ENCODE assay signal across 8 cellular contexts in genomic region chr3:154122096-154122911, GRCh38. TPM values are rescaled to one million over a fixed set of nuclear protein-coding genes. Genes with fewer than 3 reads are reported as not detected.
DNase-seq lines count a peak whose midpoint lies in the region; ATAC-seq and TF ChIP-seq lines count a peak whose summit lies in the region.

No MANE protein-coding gene starts in this region.

- TF ChIP-seq POLR2A in sigmoid colon (IDR thresholded peaks at IDR 0.05) = no peak

- peaks cover 0 to 2% (median 0%) of the 10 kb centered on the region in 4 donors for H3K36me3 ChIP-seq in sigmoid colon
- no peaks in the 10 kb centered on the region for H3K36me3 ChIP-seq in OCI-LY7 (ENCODE audit: insufficient read depth, low read length)

- H3K4me1 Mint-ChIP-seq in activated T-helper 2 cell treated with anti-CD3 and anti-CD28 coated beads, Interferon-gamma antibody, Interleukin-2, Interleukin-4, amounts not matched to agents 10 μg/mL and 5 μg/mL and 100 μg/mL, durations not matched to agents 14 hours and 24 hours and 36 hours (ENCODE audit: low read depth) = peaks cover 13% of the 10 kb centered on the region

- no TSS peak for BruUV-seq in OCI-LY7 (replicated peaks; lab: Mats Ljungman, UMichigan)

- intact Hi-C loops in activated T-helper 2 cell treated with anti-CD3 and anti-CD28 coated beads, Interferon-gamma antibody, Interleukin-2, Interleukin-4, amounts not matched to agents 10 μg/mL and 5 μg/mL and 100 μg/mL, durations not matched to agents 14 hours and 24 hours and 36 hours (cut with micrococcal nuclease) = loop anchor here (5.0 kb wide), 1 partner anchor 115 kb away; no protein-coding TSS in a partner anchor
- intact Hi-C loops in sigmoid colon (cut with DNase I) (loop anchor here (5.0 to 10.0 kb wide), 2 partner anchors 60 to 202 kb away; partner anchors contain the start of gene DHX36), OCI-LY7 (cut with micrococcal nuclease; ENCODE audit: unreplicated experiment) (no loop called here)

- no peak overlapping the region for H2AFZ ChIP-seq in OCI-LY7 (ENCODE audit: low read length)

- WGBS in sigmoid colon, 2 donors = 14 to 38% methylated on average over 60 of the region's 60 CpGs

- H3K4me1 ChIP-seq in sigmoid colon (peaks cover 0 to 40% (median 23%) of the 10 kb centered on the region in 4 donors), OCI-LY7 (ENCODE audit: insufficient read depth, low read length, poor library complexity, severe bottlenecking) (no peaks in the 10 kb centered on the region)

- DNase-seq in COLO668 (lab: John Stamatoyannopoulos, UW; ENCODE audit: unreplicated experiment) = peak; percentile 36
- no peak for DNase-seq in activated T-helper 2 cell treated with anti-CD3 and anti-CD28 coated beads, Interferon-gamma antibody, Interleukin-2, Interleukin-4, amounts not matched to agents 10 μg/mL and 5 μg/mL and 100 μg/mL, durations not matched to agents 14 hours and 24 hours and 36 hours (ENCODE audit: low spot score)
- peak; percentile 24 for DNase-seq in hepatic stellate cell (ENCODE audit: low spot score)
- DNase-seq in sigmoid colon = peak; percentile 73
- DNase-seq in OCI-LY7 (ENCODE audit: low spot score) = no peak
- DNase-seq in midbrain (lab: John Stamatoyannopoulos, UW) = no peak

- H3K27me3 Mint-ChIP-seq in activated T-helper 2 cell treated with anti-CD3 and anti-CD28 coated beads, Interferon-gamma antibody, Interleukin-2, Interleukin-4, amounts not matched to agents 10 μg/mL and 5 μg/mL and 100 μg/mL, durations not matched to agents 14 hours and 24 hours and 36 hours (ENCODE audit: low read depth) = peaks cover 55% of the 10 kb centered on the region

- H3K4me2 ChIP-seq in OCI-LY7 (ENCODE audit: low read length) = no peak overlapping the region

- H3K4me3 ChIP-seq in sigmoid colon (peak overlapping the region; percentile 78 to 97 (median 96)), OCI-LY7 (ENCODE audit: low read depth, low read length, poor library complexity, severe bottlenecking) (no peak overlapping the region)

- H4K20me1 ChIP-seq in OCI-LY7 (ENCODE audit: insufficient read depth, low read length) = no peaks in the 10 kb centered on the region

- no peaks in the 10 kb centered on the region for H3K79me2 ChIP-seq in OCI-LY7 (ENCODE audit: insufficient read depth, low read depth, low read length)

- no peaks in the 10 kb centered on the region for H3K9me2 ChIP-seq in OCI-LY7 (ENCODE audit: insufficient read depth, low read length)

- H3K9me3 Mint-ChIP-seq in activated T-helper 2 cell treated with anti-CD3 and anti-CD28 coated beads, Interferon-gamma antibody, Interleukin-2, Interleukin-4, amounts not matched to agents 10 μg/mL and 5 μg/mL and 100 μg/mL, durations not matched to agents 14 hours and 24 hours and 36 hours = no peaks in the 10 kb centered on the region

- H3K27me3 ChIP-seq in sigmoid colon = no peaks in the 10 kb centered on the region

- CTCF ChIA-PET in OCI-LY7 (lab: Charles Lee; ENCODE audit: unreplicated experiment) = no interaction called here

- TF ChIP-seq EP300 in sigmoid colon (IDR thresholded peaks at IDR 0.05) = no peak

- H3K27ac Mint-ChIP-seq in activated T-helper 2 cell treated with anti-CD3 and anti-CD28 coated beads, Interferon-gamma antibody, Interleukin-2, Interleukin-4, amounts not matched to agents 10 μg/mL and 5 μg/mL and 100 μg/mL, durations not matched to agents 14 hours and 24 hours and 36 hours = no peak overlapping the region

- no peaks in the 10 kb centered on the region for H3K9me3 ChIP-seq in sigmoid colon
- H3K9me3 ChIP-seq in OCI-LY7 (ENCODE audit: low read length) = no peaks in the 10 kb centered on the region

- POLR2A ChIA-PET in OCI-LY7 (lab: Charles Lee) = interaction anchor here (1.2 kb wide), 2 partner anchors 10 to 52 kb away, joined by 3 read pairs; no protein-coding TSS in a partner anchor

- ATAC-seq in HG02870 (IDR thresholded peaks at IDR 0.05; ENCODE audit: unreplicated experiment) (peak; percentile 6), GM18519 (IDR thresholded peaks at IDR 0.05; ENCODE audit: low FRiP score, unreplicated experiment) (no peak)

- TF ChIP-seq CTCF in sigmoid colon (IDR thresholded peaks at IDR 0.05) (no peak), OCI-LY7 (conservative IDR thresholded peaks at IDR 0.05; ENCODE audit: low read length) (no peak)

- H3K4me3 Mint-ChIP-seq in activated T-helper 2 cell treated with anti-CD3 and anti-CD28 coated beads, Interferon-gamma antibody, Interleukin-2, Interleukin-4, amounts not matched to agents 10 μg/mL and 5 μg/mL and 100 μg/mL, durations not matched to agents 14 hours and 24 hours and 36 hours (ENCODE audit: low read depth) = peak overlapping the region; percentile 77

- no peaks in the 10 kb centered on the region for H3K36me3 Mint-ChIP-seq in activated T-helper 2 cell treated with anti-CD3 and anti-CD28 coated beads, Interferon-gamma antibody, Interleukin-2, Interleukin-4, amounts not matched to agents 10 μg/mL and 5 μg/mL and 100 μg/mL, durations not matched to agents 14 hours and 24 hours and 36 hours (ENCODE audit: low read depth)

- H3K27ac ChIP-seq in sigmoid colon (peak overlapping the region; percentile 79 to 94 (median 88)), OCI-LY7 (ENCODE audit: low read depth, low read length, poor library complexity, severe bottlenecking) (no peak overlapping the region)

RNA-seq across cellular contexts. Expression of gene ARHGEF26, which starts 1.1 kb away (rescaled TPM):
- 0.18 and 0.28 TPM in 2 replicates for total RNA-seq in activated T-helper 2 cell treated with anti-CD3 and anti-CD28 coated beads, Interferon-gamma antibody, Interleukin-2, Interleukin-4, amounts not matched to agents 10 μg/mL and 5 μg/mL and 100 μg/mL, durations not matched to agents 14 hours and 24 hours and 36 hours
- 100 to 1,000 TPM in 1 of 4 donors, 10 to 100 TPM in 3; 48.4 to 125 (median 81.0) TPM for total RNA-seq in sigmoid colon
- polyA plus RNA-seq in sigmoid colon = 1 to 10 TPM; 2.3 to 6.6 (median 5.4) TPM
- 0.13 and 0.35 TPM in 2 replicates for total RNA-seq in OCI-LY7 (2014; rRNA removed; shearing (Covaris generic))
- total RNA-seq in OCI-LY7 (2022) = 0.11 and 0.35 TPM in 2 replicates

Comparison
In these comparisons a context has a peak if more than half of its experiments do, and no peak if none do; other contexts are left out.
1. DNase-seq: peak in COLO668 (single experiment), hepatic stellate cell (single experiment) and sigmoid colon (single experiment); none in activated T-helper 2 cell treated with anti-CD3 and anti-CD28 coated beads, Interferon-gamma antibody, Interleukin-2, Interleukin-4, amounts not matched to agents 10 μg/mL and 5 μg/mL and 100 μg/mL, durations not matched to agents 14 hours and 24 hours and 36 hours (single experiment), OCI-LY7 (single experiment) and midbrain (single experiment).
2. RNA of gene ARHGEF26, which starts 1.1 kb away (total RNA-seq): 48.4 to 125 TPM in sigmoid colon; 0.11 to 0.35 TPM in OCI-LY7 and 0.18 to 0.28 TPM in activated T-helper 2 cell treated with anti-CD3 and anti-CD28 coated beads, Interferon-gamma antibody, Interleukin-2, Interleukin-4, amounts not matched to agents 10 μg/mL and 5 μg/mL and 100 μg/mL, durations not matched to agents 14 hours and 24 hours and 36 hours; every median in the first group is over 10 times any median in the second.